ENCODE assay signal across 24 cellular contexts in genomic region chr21:45334591-45335081, GRCh38. TPM values are rescaled to one million over a fixed set of nuclear protein-coding genes. Genes with fewer than 3 reads are reported as not detected.
DNase-seq lines count a peak whose midpoint lies in the region; ATAC-seq, FAIRE-seq and TF ChIP-seq lines count a peak whose summit lies in the region.
"Had no signal": no experiment of that assay in that cellular context is flagged by ENCODE, and none has a peak within 500 bp of the region (broad histone marks: within the 10 kb centered on the region; RNA-seq: fewer than 3 reads in every experiment).

No MANE protein-coding gene starts in this region.

- ATAC-seq in A549, result no peak
- ATAC-seq in Panc1, result no peak
- ATAC-seq in right cardiac atrium, result no peak
- ATAC-seq in stimulated activated naive CD8-positive, alpha-beta T cell treated with anti-CD3 and anti-CD28 coated beads, Interleukin-15, Interleukin-2, amounts not matched to agents 100 U/mL and 50 U/mL, for 24 hours, result no peak
- no peak for ATAC-seq in HG03039 (IDR thresholded peaks at IDR 0.05; ENCODE audit: unreplicated experiment)
- ATAC-seq: activated CD8-positive, alpha-beta memory T cell treated with anti-CD3 and anti-CD28 coated beads, Interleukin-2, amount 10 ng/mL, durations not matched to agents 7 days and 5 days; naive thymus-derived CD8-positive, alpha-beta T cell; SK-N-SH treated with all-trans-retinoic acid at 6 μM for 48 hours had no signal

- H3K4me1 ChIP-seq in A549, result peaks cover 58% of the 10 kb centered on the region
- H3K4me1 ChIP-seq in Panc1 (ENCODE audit: control insufficient read depth, insufficient read depth, low read length), result peaks cover 54% of the 10 kb centered on the region
- H3K4me1 ChIP-seq in right cardiac atrium (ENCODE audit: control insufficient read depth, insufficient read depth, low read length), result no peaks in the 10 kb centered on the region
- peaks cover 5% of the 10 kb centered on the region for H3K4me1 ChIP-seq in ovary (ENCODE audit: insufficient read depth)

- H3K27me3 ChIP-seq in Panc1 (ENCODE audit: control insufficient read depth, insufficient read depth, low read length) (no peaks in the 10 kb centered on the region), right cardiac atrium (ENCODE audit: control insufficient read depth, insufficient read depth) (no peaks in the 10 kb centered on the region), ovary (no peaks in the 10 kb centered on the region)

- H3K9me3 ChIP-seq in A549, result no peaks in the 10 kb centered on the region
- H3K9me3 ChIP-seq in Panc1 (ENCODE audit: control insufficient read depth, insufficient read depth, low read depth, low read length), result no peaks in the 10 kb centered on the region
- no peaks in the 10 kb centered on the region for H3K9me3 ChIP-seq in right cardiac atrium (ENCODE audit: control insufficient read depth, low read length)
- no peaks in the 10 kb centered on the region for H3K9me3 ChIP-seq in ovary

- no peak for TF ChIP-seq RAD21 in A549 (conservative IDR thresholded peaks at IDR 0.05 in 1 of 2, IDR thresholded peaks at IDR 0.05 in 1 of 2)

- no TSS peak for BruUV-seq in Panc1 (replicated peaks; lab: Mats Ljungman, UMichigan)

- POLR2A ChIA-PET in A549 (lab: Yijun Ruan, JAX) (no interaction called here), Panc1 (lab: Charles Lee) (no interaction called here)

- no peak for TF ChIP-seq POLR2A in A549 (IDR thresholded peaks at IDR 0.05; ENCODE audit: low read length)
- TF ChIP-seq POLR2A in ovary (IDR thresholded peaks at IDR 0.05), result no peak

- no peak for TF ChIP-seq EP300 in A549 (IDR thresholded peaks at IDR 0.05)
- TF ChIP-seq EP300 in ovary (IDR thresholded peaks at IDR 0.05), result no peak

- H3K27ac ChIP-seq in A549 (peak overlapping the region; percentile 97 to 100; a peak in 4 of 6 replicates), Panc1 (ENCODE audit: low read length) (peak overlapping the region; percentile 75), right cardiac atrium (ENCODE audit: low read length) (no peak overlapping the region), ovary (no peak overlapping the region)
- H3K27ac ChIP-seq: C4-2B, VCaP had no signal

- TF ChIP-seq CTCF in A549 (IDR thresholded peaks at IDR 0.05), result no peak
- TF ChIP-seq CTCF in Panc1 (IDR thresholded peaks at IDR 0.05), result no peak
- no peak for TF ChIP-seq CTCF in ovary (IDR thresholded peaks at IDR 0.05)

- no peak overlapping the region for H3K4me2 ChIP-seq in A549

- CTCF ChIA-PET in A549 (lab: Yijun Ruan, JAX) (no interaction called here), Panc1 (lab: Charles Lee) (no interaction called here)

- DNase-seq in A549 (ENCODE audit: low read depth in 1 of 2, low spot score in 1 of 2), result no peak
- no peak for DNase-seq in Panc1 (ENCODE audit: low read depth, low spot score)
- peak; percentile 3 to 53 (median 11) for DNase-seq in right cardiac atrium
- peak in 4 of 5 donors; percentile 8 to 31 (median 22) for DNase-seq in ovary
- no peak for DNase-seq in activated effector memory CD4-positive, alpha-beta T cell treated with anti-CD3 and anti-CD28 coated beads, Interleukin-2, amount 50 U/mL, for 16 hours
- no peak for DNase-seq in stimulated activated naive CD8-positive, alpha-beta T cell treated with anti-CD3 and anti-CD28 coated beads, Interleukin-15, Interleukin-2, amounts not matched to agents 100 U/mL and 50 U/mL, for 24 hours
- no peak for DNase-seq in MV-4-11 (lab: John Stamatoyannopoulos, UW)
- DNase-seq: activated CD4-positive, alpha-beta T cell treated with anti-CD3 and anti-CD28 coated beads, Interleukin-2, amount 10 ng/mL, durations not matched to agents 24 days and 14 days; activated CD8-positive, alpha-beta memory T cell treated with anti-CD3 and anti-CD28 coated beads, Interleukin-2, amount 10 ng/mL, durations not matched to agents 7 days and 5 days; HCEC 1CT; Kasumi-1; kidney glomerular epithelial cell; NCI-H1048; NCI-H187 treated with DMSO at 0.1 percent for 48 hours; NCI-H526; stimulated activated CD4-positive, alpha-beta T cell treated with anti-CD3 and anti-CD28 coated beads, Interleukin-2, amount 100 ng/mL, for 24 hours had no signal

- H3K36me3 ChIP-seq in Panc1 (ENCODE audit: control insufficient read depth, insufficient read depth, low read length) (no peaks in the 10 kb centered on the region), ovary (no peaks in the 10 kb centered on the region)

- H3K4me3 ChIP-seq in A549, result no peak overlapping the region
- H3K4me3 ChIP-seq in Panc1 (ENCODE audit: low read depth in 2 of 2, low read length in 2 of 2), result no peak overlapping the region
- H3K4me3 ChIP-seq in right cardiac atrium (ENCODE audit: low read length), result no peak overlapping the region
- H3K4me3 ChIP-seq in ovary, result no peak overlapping the region

- intact Hi-C loops in Panc1 (cut with micrococcal nuclease; ENCODE audit: unreplicated experiment) (no loop called here), right cardiac atrium (cut with DNase I) (no loop called here), ovary (cut with DNase I) (no loop called here)

- no peak for FAIRE-seq in A549 (lab: Jason Lieb, UNC)
- FAIRE-seq: D721Med, GM12892, urothelium cell line had no signal

- 78% methylated on average over 6 of the region's 9 CpGs for WGBS in A549 (ENCODE audit: missing lambda C conversion rate)
- 94% methylated on average over 9 of the region's 9 CpGs for WGBS in right cardiac atrium
- WGBS in ovary, 3 donors, result 88 to 95% (median 94%) methylated on average over 9 of the region's 9 CpGs

- in situ Hi-C loops in Panc1 (cut with HindIII; ENCODE audit: low pct_unique_long_range_greater_than_20kb, low sequenced_read_pairs), result no loop called here

TF ChIP-seq in A549, 52 proteins besides CTCF, POLR2A, EP300 and RAD21:
- no peak for TF ChIP-seq CHD4 (IDR thresholded peaks at IDR 0.05; ENCODE audit: borderline replicate concordance)
- no peak for TF ChIP-seq REST (IDR thresholded peaks at IDR 0.05)
- TF ChIP-seq FOSL2 (IDR thresholded peaks at IDR 0.05), result no peak
- TF ChIP-seq FOSL2 (CRISPR knock-in tag; IDR thresholded peaks at IDR 0.05), result no peak
- no peak for TF ChIP-seq JUN (IDR thresholded peaks at IDR 0.05)
- no peak for TF ChIP-seq CBX2 (IDR thresholded peaks at IDR 0.05; ENCODE audit: borderline replicate concordance, low read depth)
- no peak for TF ChIP-seq PBX3 (IDR thresholded peaks at IDR 0.05)
- no peak for TF ChIP-seq CEBPB (IDR thresholded peaks at IDR 0.05)
TF ChIP-seq in A549: peak in this region for 0.

RNA-seq across cellular contexts. Expression of gene POFUT2, which starts 46.9 kb away (rescaled TPM):
- polyA plus RNA-seq in A549 (2011; rRNA removed), result 10.5 and 10.7 TPM in 2 replicates
- 10.3 and 12.3 TPM in 2 replicates for polyA plus RNA-seq in A549 (2012; cell fraction: cytosol; rRNA removed)
- polyA plus RNA-seq in A549 (2012; cell fraction: nucleus; rRNA removed), result 53.6 and 61.8 TPM in 2 replicates
- polyA plus RNA-seq in A549 (2017; fragmentation: RNase III; extraction: RNeasy Plus Mini Kit Qiagen cat#74134 plus additional on column Dnase treatment), result 14.7 to 16.6 TPM (median 16.1 TPM) in 3 replicates
- polyA minus RNA-seq in A549 (2011; rRNA and poly(A)+ RNA removed), result 6.4 and 11.6 TPM in 2 replicates
- total RNA-seq in Panc1 (2021; ENCODE audit: unreplicated experiment), result 59.6 TPM
- 68.4 TPM for polyA plus RNA-seq in Panc1 (2012; ENCODE audit: insufficient read length)
- total RNA-seq in right cardiac atrium, result 10 to 100 TPM; 16.0 to 20.3 (median 19.1) TPM
- 14.1 TPM for polyA plus RNA-seq in right cardiac atrium
- 10 to 100 TPM; 26.2 to 48.2 (median 40.1) TPM for total RNA-seq in ovary
- polyA plus RNA-seq in ovary, result 10 to 100 TPM; 25.7 to 52.9 TPM

Comparison
In these comparisons a context has a peak if more than half of its experiments do, and no peak if none do; other contexts are left out.
1. DNase-seq: peak in right cardiac atrium (3 of 3) and ovary (4 of 5); none in A549 (0 of 2), Panc1 (single experiment), activated effector memory CD4-positive, alpha-beta T cell treated with anti-CD3 and anti-CD28 coated beads, Interleukin-2, amount 50 U/mL, for 16 hours (single experiment), stimulated activated naive CD8-positive, alpha-beta T cell treated with anti-CD3 and anti-CD28 coated beads, Interleukin-15, Interleukin-2, amounts not matched to agents 100 U/mL and 50 U/mL, for 24 hours (single experiment) and MV-4-11 (single experiment).
2. H3K27ac ChIP-seq: peak in A549 (2 of 2) and Panc1 (single experiment); none in right cardiac atrium (single experiment) and ovary (0 of 2).